In genomic region chr22:35299717-35300497, GRCh38 we compare ENCODE assay signal across 8 cellular contexts. TPM values are rescaled to one million over a fixed set of nuclear protein-coding genes. Genes with fewer than 3 reads are reported as not detected.
DNase-seq lines count a peak whose midpoint lies in the region; ATAC-seq, FAIRE-seq and TF ChIP-seq lines count a peak whose summit lies in the region.

Gene TOM1, plus strand, starts transcription at chr22:35299894. Its CDS starts 35 bp downstream, at chr22:35299929.

- peak within 1 kb of the TSS; percentile 97 for H2AK5ac ChIP-seq in IMR-90 (ENCODE audit: low read depth, low read length)

- H3K4me3 ChIP-seq in IMR-90 (ENCODE audit: insufficient read depth, low read depth, low read length): peak within 1 kb of the TSS; percentile 64

- peaks cover 7% of the 10 kb centered on the region for H3K36me3 ChIP-seq in IMR-90 (ENCODE audit: control insufficient read depth, insufficient read depth, low read length)

- H4K8ac ChIP-seq in IMR-90 (ENCODE audit: low read depth in 2 of 2, low read length in 2 of 2): peak within 1 kb of the TSS; percentile 85 to 91

- H3K4ac ChIP-seq in IMR-90 (ENCODE audit: low read depth, low read length): peak within 1 kb of the TSS; percentile 93

- TF ChIP-seq RAD21 in IMR-90 (IDR thresholded peaks at IDR 0.05; ENCODE audit: low read length): no peak

- H2BK120ac ChIP-seq in IMR-90 (ENCODE audit: low read depth, low read length): peak within 1 kb of the TSS; percentile 25; the same call in 1 of the 2 replicates

- FAIRE-seq in D721Med (lab: Jason Lieb, UNC): no peak

- peak within 1 kb of the TSS; percentile 61 for H3K18ac ChIP-seq in IMR-90 (ENCODE audit: low read depth, low read length)

- H3K9me1 ChIP-seq in IMR-90 (ENCODE audit: insufficient read depth, low read length): peaks cover 18% of the 10 kb centered on the region

- no peaks in the 10 kb centered on the region for H3K27me3 ChIP-seq in IMR-90 (ENCODE audit: control insufficient read depth, insufficient read depth, low read length)

- H3K27ac ChIP-seq in IMR-90 (ENCODE audit: insufficient read depth, low read length): peak within 1 kb of the TSS; percentile 78

- peak within 1 kb of the TSS; percentile 83 for H4K5ac ChIP-seq in IMR-90 (ENCODE audit: low read depth, low read length)

- DNase-seq in D721Med (ENCODE audit: insufficient read length, low spot score): peak; percentile 60
- DNase-seq in IMR-90: peak; percentile 99
- peak; percentile 98 for DNase-seq in OCI-M1 (lab: John Stamatoyannopoulos, UW)
- peak; percentile 93 for DNase-seq in activated T-cell treated with anti-CD3 and anti-CD28 coated beads for 24 hours (ENCODE audit: low read depth)
- peak; percentile 94 for DNase-seq in epidermal melanocyte (ENCODE audit: insufficient read length, low spot score)
- peak; percentile 95 for DNase-seq in middle frontal gyrus (ENCODE audit: extremely low spot score, low spot score)
- DNase-seq in stimulated activated CD8-positive, alpha-beta memory T cell treated with anti-CD3 and anti-CD28 coated beads, Interleukin-2, amount 100 ng/mL, for 48 hours (ENCODE audit: low read depth in 2 of 2): peak; percentile 94 to 98

- peak within 1 kb of the TSS; percentile 82 for H2BK5ac ChIP-seq in IMR-90 (ENCODE audit: low read depth, low read length, poor library complexity, severe bottlenecking)

- POLR2A ChIA-PET in IMR-90 (lab: Charles Lee; ENCODE audit: unreplicated experiment): interaction anchor here (0.6 to 1.1 kb wide), 3 partner anchors 13 to 30 kb away, joined by 3 read pairs; no protein-coding TSS in a partner anchor

- H3K79me1 ChIP-seq in IMR-90 (ENCODE audit: low read depth in 1 of 2, low read length in 2 of 2): peaks cover 6 to 45% of the 10 kb centered on the region in 2 experiments

- in situ Hi-C loops in IMR-90 (cut with MboI; ENCODE audit: low sequenced_read_pairs): loop anchor here (25.0 kb wide), 1 partner anchor 1212 kb away; the partner anchor contains the start of gene FOXRED2

- intact Hi-C loops in IMR-90 (cut with micrococcal nuclease): no loop called here

- H2AK9ac ChIP-seq in IMR-90 (replicated peaks; ENCODE audit: low read depth, low read length, poor library complexity): peak within 1 kb of the TSS; percentile 98

- ATAC-seq in GM21528 (IDR thresholded peaks at IDR 0.05; ENCODE audit: low FRiP score, unreplicated experiment): peak; percentile 94
- ATAC-seq in IMR-90 (ENCODE audit: low read depth): peak; percentile 93

- WGBS in IMR-90 (ENCODE audit: extremely low coverage in 2 of 2, insufficient read length in 1 of 2), 2 experiments: 0% methylated on average over 33 of the region's 59 CpGs; no CpG with 5 or more reads in 1 of the 2 experiments

- peak within 1 kb of the TSS; percentile 80 for H3K14ac ChIP-seq in IMR-90 (replicated peaks; ENCODE audit: low read depth, low read length)

- peak within 1 kb of the TSS; percentile 62; the same call in 2 of the 3 replicates for H2BK15ac ChIP-seq in IMR-90 (ENCODE audit: low read depth, low read length)

- H4K91ac ChIP-seq in IMR-90 (ENCODE audit: insufficient read depth, low read depth, low read length): peak within 1 kb of the TSS; percentile 76

- H3K9ac ChIP-seq in IMR-90 (ENCODE audit: low read depth, low read length): peak within 1 kb of the TSS; percentile 85

- no TSS peak for BruUV-seq in IMR-90 (replicated peaks; lab: Mats Ljungman, UMichigan)

- TF ChIP-seq CTCF in D721Med (IDR thresholded peaks at IDR 0.05; ENCODE audit: insufficient read depth, missing control alignments) (no peak), IMR-90 (conservative IDR thresholded peaks at IDR 0.05; ENCODE audit: low read depth, low read length) (no peak)

- peak within 1 kb of the TSS; percentile 90; the same call in 1 of the 2 replicates for H3K23ac ChIP-seq in IMR-90 (ENCODE audit: low read depth, low read length)

- peaks cover 9% of the 10 kb centered on the region; the same call in 1 of the 2 replicates for H4K20me1 ChIP-seq in IMR-90 (ENCODE audit: insufficient read depth, low read length)

- H3K4me1 ChIP-seq in IMR-90 (ENCODE audit: control insufficient read depth, insufficient read depth, low read length): peaks cover 6% of the 10 kb centered on the region

- peak within 1 kb of the TSS; percentile 98 for H2AFZ ChIP-seq in IMR-90 (replicated peaks; ENCODE audit: low read length, poor library complexity)

- H3K4me2 ChIP-seq in IMR-90 (ENCODE audit: low read depth, low read length): peak within 1 kb of the TSS; percentile 97

- H3K9me3 ChIP-seq in IMR-90 (ENCODE audit: control insufficient read depth, insufficient read depth, low read length): no peaks in the 10 kb centered on the region

- dilution Hi-C loops in IMR-90 (cut with HindIII; ENCODE audit: low sequenced_read_pairs, unreplicated experiment): no loop called here

- no peak within 1 kb of the TSS for H2BK20ac ChIP-seq in IMR-90 (ENCODE audit: low read depth, low read length)

- TF ChIP-seq POLR2A in IMR-90 (IDR thresholded peaks at IDR 0.05; ENCODE audit: low read depth, low read length): peak; percentile 93

- peak within 1 kb of the TSS; percentile 53; the same call in 1 of the 2 replicates for H3K56ac ChIP-seq in IMR-90 (ENCODE audit: extremely low read depth, insufficient read depth, low read length)

- CTCF ChIA-PET in IMR-90 (lab: Yijun Ruan, JAX): interaction anchor here (0.9 kb wide), 1 partner anchor 10 kb away, joined by 3 read pairs; no protein-coding TSS in a partner anchor

TF ChIP-seq in IMR-90, 13 proteins besides CTCF, POLR2A, EP300 and RAD21:
- TF ChIP-seq RCOR1 (IDR thresholded peaks at IDR 0.05; ENCODE audit: insufficient replicate concordance, low read length) (no peak), ELK1 (IDR thresholded peaks at IDR 0.05; ENCODE audit: borderline replicate concordance, low read depth, low read length) (no peak), MAZ (IDR thresholded peaks at IDR 0.05; ENCODE audit: borderline replicate concordance, low read depth, low read length) (peak; percentile 25; the same call in 1 of the 2 replicates), MAFK (IDR thresholded peaks at IDR 0.05; ENCODE audit: low read depth, low read length) (no peak), MXI1 (IDR thresholded peaks at IDR 0.05; ENCODE audit: borderline replicate concordance, low read depth, low read length) (no peak), BHLHE40 (IDR thresholded peaks at IDR 0.05; ENCODE audit: low read depth, low read length) (peak; percentile 89), NFE2L2 (IDR thresholded peaks at IDR 0.05; ENCODE audit: low read depth, low read length) (peak; percentile 39; the same call in 1 of the 2 replicates), USF2 (IDR thresholded peaks at IDR 0.05; ENCODE audit: low read depth, low read length) (peak; percentile 99), RFX5 (IDR thresholded peaks at IDR 0.05; ENCODE audit: low read depth, low read length) (no peak), CEBPB (IDR thresholded peaks at IDR 0.05; ENCODE audit: low read depth, low read length) (no peak), SMC3 (IDR thresholded peaks at IDR 0.05; ENCODE audit: low read depth, low read length) (no peak), FOS (IDR thresholded peaks at IDR 0.05; ENCODE audit: low read depth, low read length) (peak; percentile 89; the same call in 1 of the 2 replicates), CHD1 (IDR thresholded peaks at IDR 0.05; ENCODE audit: low read depth, low read length) (no peak)
TF ChIP-seq in IMR-90: peak in this region for 5.

RNA-seq across cellular contexts. Expression of gene TOM1, which starts in this region (rescaled TPM):
- total RNA-seq in IMR-90 (2012; rRNA removed): 38.0 and 39.4 TPM in 2 replicates
- 46.4 and 48.5 TPM in 2 replicates for polyA plus RNA-seq in IMR-90 (2012; rRNA removed)
- polyA plus RNA-seq in IMR-90 (2012; cell fraction: cytosol; rRNA removed): 66.1 and 71.8 TPM in 2 replicates
- polyA plus RNA-seq in IMR-90 (2012; cell fraction: nucleus; rRNA removed; ENCODE audit: low replicate concordance): 54.4 and 68.2 TPM in 2 replicates

Comparison
In these comparisons a context has a peak if more than half of its experiments do, and no peak if none do; other contexts are left out.
1. Peak in every context shown above with its lines: DNase-seq, ATAC-seq, H3K4me3 ChIP-seq and H3K27ac ChIP-seq.